Comparison of ENCODE assay signal across 17 cellular contexts in genomic region chr22:23686416-23687024, GRCh38. TPM values are rescaled to one million over a fixed set of nuclear protein-coding genes. Genes with fewer than 3 reads are reported as not detected.
DNase-seq lines count a peak whose midpoint lies in the region; ATAC-seq and TF ChIP-seq lines count a peak whose summit lies in the region.
"Had no signal": no experiment of that assay in that cellular context is flagged by ENCODE, and none has a peak within 500 bp of the region (broad histone marks: within the 10 kb centered on the region; RNA-seq: fewer than 3 reads in every experiment).

No MANE protein-coding gene starts in this region.

- peaks cover 0 to 28% (median 15%) of the 10 kb centered on the region in 3 donors for H3K36me3 Mint-ChIP-seq in naive thymus-derived CD8-positive, alpha-beta T cell

- intact Hi-C loops in Right ventricle myocardium superior (cut with DNase I) (no loop called here), left cardiac atrium (cut with DNase I) (no loop called here), testis (cut with DNase I; ENCODE audit: low total_unique reads) (no loop called here), transverse colon (cut with DNase I; ENCODE audit: low total_unique reads) (no loop called here), body of pancreas (cut with DNase I) (no loop called here)

- DNase-seq in Right ventricle myocardium superior, result no peak
- DNase-seq in left cardiac atrium, result no peak
- no peak for DNase-seq in naive thymus-derived CD8-positive, alpha-beta T cell
- DNase-seq in testis, result peak; percentile 5
- no peak for DNase-seq in transverse colon
- no peak for DNase-seq in body of pancreas
- no peak for DNase-seq in pons (ENCODE audit: low spot score)
- DNase-seq: AML-193, DMS79 treated with DMSO at 0.1 percent for 48 hours, GDM1, IMR-90, NCI-H1930, NCI-H510A treated with DMSO at 0.1 percent for 48 hours, Peyer's patch had no signal

- POLR2A ChIA-PET in naive thymus-derived CD8-positive, alpha-beta T cell (lab: Charles Lee), result interaction anchor here (1.2 to 1.8 kb wide), 2 partner anchors 10 to 62 kb away, joined by 5 to 12 read pairs; no protein-coding TSS in a partner anchor

- TF ChIP-seq POLR2A in gastroesophageal sphincter (IDR thresholded peaks at IDR 0.05) (no peak), testis (IDR thresholded peaks at IDR 0.05) (no peak), transverse colon (IDR thresholded peaks at IDR 0.05) (no peak), body of pancreas (IDR thresholded peaks at IDR 0.05) (no peak)

- H3K27me3 ChIP-seq in gastroesophageal sphincter (no peaks in the 10 kb centered on the region), testis (no peaks in the 10 kb centered on the region), transverse colon (no peaks in the 10 kb centered on the region), body of pancreas (no peaks in the 10 kb centered on the region)
- H3K27me3 ChIP-seq: Peyer's patch had no signal

- H3K27ac ChIP-seq in gastroesophageal sphincter, result peak overlapping the region in 3 of 4 donors; percentile 12 to 56 (median 49)
- no peak overlapping the region for H3K27ac ChIP-seq in testis
- no peak overlapping the region for H3K27ac ChIP-seq in transverse colon
- no peak overlapping the region for H3K27ac ChIP-seq in body of pancreas
- H3K27ac ChIP-seq: Peyer's patch had no signal

- no peaks in the 10 kb centered on the region for H3K27me3 Mint-ChIP-seq in naive thymus-derived CD8-positive, alpha-beta T cell

- peaks cover 8 to 24% (median 15%) of the 10 kb centered on the region in 4 donors for H3K4me1 Mint-ChIP-seq in naive thymus-derived CD8-positive, alpha-beta T cell

- H3K9me3 ChIP-seq in gastroesophageal sphincter (no peaks in the 10 kb centered on the region), testis (no peaks in the 10 kb centered on the region), transverse colon (no peaks in the 10 kb centered on the region), body of pancreas (no peaks in the 10 kb centered on the region)
- H3K9me3 ChIP-seq: Peyer's patch had no signal

- no peaks in the 10 kb centered on the region for H3K9me3 Mint-ChIP-seq in naive thymus-derived CD8-positive, alpha-beta T cell

- H3K4me3 ChIP-seq in gastroesophageal sphincter, result no peak overlapping the region
- H3K4me3 ChIP-seq in testis, result no peak overlapping the region
- H3K4me3 ChIP-seq in transverse colon, result no peak overlapping the region
- H3K4me3 ChIP-seq in body of pancreas, result no peak overlapping the region
- H3K4me3 ChIP-seq: Peyer's patch had no signal

- H3K36me3 ChIP-seq in gastroesophageal sphincter, result peaks cover 0 to 44% of the 10 kb centered on the region in 2 donors
- no peaks in the 10 kb centered on the region for H3K36me3 ChIP-seq in testis (ENCODE audit: low read depth, missing control alignments)
- H3K36me3 ChIP-seq in transverse colon, result no peaks in the 10 kb centered on the region
- no peaks in the 10 kb centered on the region for H3K36me3 ChIP-seq in body of pancreas (replicated peaks in 1 of 2; ENCODE audit: insufficient read depth in 1 of 2, low read depth in 2 of 2)

- TF ChIP-seq EP300 in gastroesophageal sphincter (IDR thresholded peaks at IDR 0.05) (no peak), transverse colon (IDR thresholded peaks at IDR 0.05; ENCODE audit: low read depth) (no peak)

- in situ Hi-C loops in transverse colon (cut with MboI; ENCODE audit: low pct_ligation_motif_present in 1 of 4, low pct_unique_long_range_greater_than_20kb in 1 of 4, low sequenced_read_pairs in 3 of 4), result no loop called here

- ATAC-seq in Right ventricle myocardium superior (ENCODE audit: poor library complexity) (peak; percentile 71), left cardiac atrium (no peak), gastroesophageal sphincter (no peak), body of pancreas (no peak)
- ATAC-seq in naive thymus-derived CD8-positive, alpha-beta T cell, result peak; percentile 41 to 43
- ATAC-seq: HCT116 had no signal

- TF ChIP-seq CTCF in gastroesophageal sphincter (IDR thresholded peaks at IDR 0.05) (no peak), testis (IDR thresholded peaks at IDR 0.05) (no peak), transverse colon (IDR thresholded peaks at IDR 0.05) (no peak), body of pancreas (IDR thresholded peaks at IDR 0.05) (no peak)

- H3K27ac Mint-ChIP-seq in naive thymus-derived CD8-positive, alpha-beta T cell, result peak overlapping the region; percentile 18 to 83 (median 58)

- WGBS in gastroesophageal sphincter (ENCODE audit: low coverage in 1 of 2), 2 donors, result 39% methylated on average over 4 of the region's 7 CpGs; no CpG with 5 or more reads in 1 of the 2 donors
- WGBS in testis, 2 donors, result 78 to 80% methylated on average over 7 of the region's 7 CpGs
- WGBS in transverse colon (ENCODE audit: low coverage in 1 of 2), 2 donors, result 74% methylated on average over 7 of the region's 7 CpGs; no CpG with 5 or more reads in 1 of the 2 donors
- 81 to 86% methylated on average over 7 of the region's 7 CpGs for WGBS in body of pancreas, 2 donors

- peak overlapping the region in 1 of 10 donors; percentile 18 for H3K4me3 Mint-ChIP-seq in naive thymus-derived CD8-positive, alpha-beta T cell

- peaks cover 0 to 33% (median 13%) of the 10 kb centered on the region in 3 donors for H3K4me1 ChIP-seq in gastroesophageal sphincter
- H3K4me1 ChIP-seq in testis, result peaks cover 19% of the 10 kb centered on the region
- no peaks in the 10 kb centered on the region for H3K4me1 ChIP-seq in transverse colon
- H3K4me1 ChIP-seq in body of pancreas, result no peaks in the 10 kb centered on the region
- H3K4me1 ChIP-seq: Peyer's patch had no signal

RNA-seq across cellular contexts. Expression of gene RGL4, which starts 4.3 kb away (rescaled TPM):
- total RNA-seq in Right ventricle myocardium superior, result not detected
- total RNA-seq in left cardiac atrium, result under 1 TPM in 1 of 2 donors, not detected in 1; 0.44 TPM
- under 1 TPM in 1 of 4 donors, not detected in 3; 0.27 TPM for total RNA-seq in gastroesophageal sphincter
- 10 to 100 TPM; 12.3 to 15.2 TPM for total RNA-seq in naive thymus-derived CD8-positive, alpha-beta T cell
- 100 to 1,000 TPM in 2 of 3 donors, 10 to 100 TPM in 1; 90.7 to 115 (median 110) TPM for polyA plus RNA-seq in naive thymus-derived CD8-positive, alpha-beta T cell
- 1 to 10 TPM; 5.3 to 8.1 TPM for total RNA-seq in testis
- 10.1 TPM for polyA plus RNA-seq in testis (ENCODE audit: insufficient read depth, low read depth, low replicate concordance)
- 1 to 10 TPM in 1 of 4 donors, under 1 TPM in 1, not detected in 2; 0.82 to 1.1 TPM for total RNA-seq in transverse colon
- total RNA-seq in body of pancreas, result not detected
- total RNA-seq: IMR-90, LHCN-M2, Peyer's patch had no signal
- polyA plus RNA-seq: IMR-90 had no signal

RNA-seq across cellular contexts. Expression of gene DRICH1, which starts 54.4 kb away (rescaled TPM):
- total RNA-seq in Right ventricle myocardium superior, result 0.16 TPM
- not detected for total RNA-seq in left cardiac atrium
- total RNA-seq in gastroesophageal sphincter, result 1 to 10 TPM in 1 of 4 donors, not detected in 3; 2.2 TPM
- total RNA-seq in naive thymus-derived CD8-positive, alpha-beta T cell, result 1 to 10 TPM; 1.5 to 1.8 TPM
- not detected for polyA plus RNA-seq in naive thymus-derived CD8-positive, alpha-beta T cell
- total RNA-seq in testis, result 10 to 100 TPM; 16.4 to 44.2 TPM
- 68.4 TPM for polyA plus RNA-seq in testis (ENCODE audit: insufficient read depth, low read depth, low replicate concordance)
- total RNA-seq in transverse colon, result 1 to 10 TPM in 1 of 4 donors, under 1 TPM in 2, not detected in 1; 0.48 to 7.8 (median 0.82) TPM
- not detected for total RNA-seq in body of pancreas
- total RNA-seq: IMR-90, LHCN-M2 had no signal

Comparison
In these comparisons a context has a peak if more than half of its experiments do, and no peak if none do; other contexts are left out.
1. ATAC-seq: peak in Right ventricle myocardium superior (single experiment) and naive thymus-derived CD8-positive, alpha-beta T cell (2 of 2); none in left cardiac atrium (0 of 2), gastroesophageal sphincter (single experiment) and body of pancreas (single experiment).
2. H3K27ac ChIP-seq: peak in gastroesophageal sphincter (3 of 4); none in testis (0 of 2), transverse colon (0 of 4) and body of pancreas (0 of 4).